In the genomic region with DNA sequence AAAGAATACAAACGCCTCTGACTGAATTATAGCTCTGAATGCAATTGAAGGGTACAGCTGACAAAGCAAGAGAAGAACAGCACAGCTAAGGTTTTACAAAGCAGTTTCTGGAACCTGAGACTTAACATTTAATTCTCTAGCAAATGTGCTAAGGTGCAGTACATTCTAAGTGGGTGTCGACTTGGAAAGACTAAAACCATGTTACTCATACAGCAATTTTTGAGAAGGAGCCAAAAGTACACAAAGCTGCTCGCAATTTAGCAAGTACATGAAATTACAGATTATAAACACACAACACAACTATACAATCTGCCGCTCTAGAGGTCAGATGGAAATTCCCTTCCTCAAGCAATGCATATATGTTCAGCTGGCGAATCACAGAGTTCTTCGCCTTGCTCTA, we compare ENCODE assay signal across 20 cellular contexts.
DNase-seq lines count a peak whose midpoint lies in the region; ATAC-seq and TF ChIP-seq lines count a peak whose summit lies in the region.
"Had no signal": no experiment of that assay in that cellular context is flagged by ENCODE, and none has a peak within 500 bp of the region (broad histone marks: within the 10 kb centered on the region; RNA-seq: fewer than 3 reads in every experiment).

No MANE protein-coding gene starts in this region.

- CTCF ChIA-PET in A673 (lab: Charles Lee), result no interaction called here

- peak overlapping the region in 4 of 5 experiments; percentile 0 to 80 (median 68) for H3K27ac Mint-ChIP-seq in brain
- H3K27ac Mint-ChIP-seq: activated T-helper 17 cell treated with anti-CD3 and anti-CD28 coated beads, Interleukin-2, amount 50 U/mL, for 72 hours; memory B cell; progenitor cell of endocrine pancreas; T-helper 2 cell treated with Interferon-gamma antibody and Interleukin-4, amounts not matched to agents 5 μg/mL and 100 μg/mL, for 36 hours had no signal

- POLR2A ChIA-PET in A673 (lab: Charles Lee; ENCODE audit: low non-redundant PET), result interaction anchor here (0.7 kb wide), 1 partner anchor 377 kb away, joined by 3 read pairs; no protein-coding TSS in a partner anchor

- no peak for TF ChIP-seq POLR2A in transverse colon (IDR thresholded peaks at IDR 0.05)

- intact Hi-C loops in transverse colon (cut with DNase I; ENCODE audit: low total_unique reads) (no loop called here), A673 (cut with micrococcal nuclease; ENCODE audit: unreplicated experiment) (no loop called here)

- no TSS peak for BruUV-seq in A673 (replicated peaks; lab: Mats Ljungman, UMichigan)

- no peaks in the 10 kb centered on the region for H3K9me3 ChIP-seq in transverse colon
- H3K9me3 ChIP-seq in A673 (ENCODE audit: low read depth, low read length, poor library complexity, severe bottlenecking), result no peaks in the 10 kb centered on the region
- H3K9me3 ChIP-seq: thyroid gland had no signal

- H3K27me3 Mint-ChIP-seq in brain, result no peaks in the 10 kb centered on the region
- H3K27me3 Mint-ChIP-seq: activated T-helper 17 cell treated with anti-CD3 and anti-CD28 coated beads, Interleukin-2, amount 50 U/mL, for 72 hours; memory B cell; naive thymus-derived CD8-positive, alpha-beta T cell; progenitor cell of endocrine pancreas had no signal

- TF ChIP-seq EP300 in transverse colon (IDR thresholded peaks at IDR 0.05; ENCODE audit: low read depth), result no peak

- WGBS in transverse colon (ENCODE audit: low coverage in 1 of 2), 2 donors, result 66 to 69% methylated on average over 6 of the region's 6 CpGs

- peaks cover 0 to 11% (median 4%) of the 10 kb centered on the region in 4 donors for H3K4me1 ChIP-seq in transverse colon
- no peaks in the 10 kb centered on the region for H3K4me1 ChIP-seq in A673 (ENCODE audit: insufficient read depth, low read length, poor library complexity, severe bottlenecking)
- H3K4me1 ChIP-seq: thyroid gland had no signal

- no peaks in the 10 kb centered on the region for H3K36me3 ChIP-seq in transverse colon
- no peaks in the 10 kb centered on the region for H3K36me3 ChIP-seq in A673 (ENCODE audit: insufficient read depth, low read length, poor library complexity, severe bottlenecking)
- H3K36me3 ChIP-seq: thyroid gland had no signal

- H3K9me3 Mint-ChIP-seq in brain, result no peaks in the 10 kb centered on the region
- H3K9me3 Mint-ChIP-seq: activated T-helper 17 cell treated with anti-CD3 and anti-CD28 coated beads, Interleukin-2, amount 50 U/mL, for 72 hours; memory B cell; naive thymus-derived CD8-positive, alpha-beta T cell; T-helper 2 cell treated with Interferon-gamma antibody and Interleukin-4, amounts not matched to agents 5 μg/mL and 100 μg/mL, for 36 hours had no signal

- peak in 2 of 3 experiments; percentile 55 to 88 for DNase-seq in NCI-H1417 (lab: John Stamatoyannopoulos, UW)
- DNase-seq in NCI-H1417 treated with DMSO at 0.1 percent for 48 hours (lab: John Stamatoyannopoulos, UW), result no peak
- DNase-seq in fibroblast of the aortic adventitia (ENCODE audit: low read depth), result peak; percentile 73
- no peak for DNase-seq in transverse colon
- no peak for DNase-seq in A673 (ENCODE audit: low spot score)
- no peak for DNase-seq in activated CD4-positive, alpha-beta T cell treated with anti-CD3 and anti-CD28 coated beads for 48 hours
- DNase-seq: 8988T; H7; naive thymus-derived CD8-positive, alpha-beta T cell; NCI-H226; thyroid gland had no signal

- H3K36me3 Mint-ChIP-seq in brain, result peaks cover 36% of the 10 kb centered on the region
- H3K36me3 Mint-ChIP-seq: memory B cell had no signal

- TF ChIP-seq CTCF in brain (conservative IDR thresholded peaks at IDR 0.05) (no peak), fibroblast of the aortic adventitia (IDR thresholded peaks at IDR 0.05; ENCODE audit: insufficient read depth, low read length) (no peak), transverse colon (IDR thresholded peaks at IDR 0.05) (no peak), A673 (conservative IDR thresholded peaks at IDR 0.05; ENCODE audit: low read depth, low read length) (no peak)

- H3K4me3 ChIP-seq in fibroblast of the aortic adventitia (ENCODE audit: low read depth, low read length) (no peak overlapping the region), transverse colon (no peak overlapping the region), A673 (ENCODE audit: low read depth, low read length, poor library complexity, severe bottlenecking) (no peak overlapping the region)
- H3K4me3 ChIP-seq: K562, thyroid gland had no signal

- no peaks in the 10 kb centered on the region for H3K27me3 ChIP-seq in transverse colon
- H3K27me3 ChIP-seq in A673 (replicated peaks; ENCODE audit: insufficient read depth, low read depth, low read length, poor library complexity), result no peaks in the 10 kb centered on the region
- H3K27me3 ChIP-seq: thyroid gland had no signal

- peak overlapping the region in 2 of 5 experiments; percentile 15 to 23 for H3K4me3 Mint-ChIP-seq in brain
- H3K4me3 Mint-ChIP-seq: activated T-helper 17 cell treated with anti-CD3 and anti-CD28 coated beads, Interleukin-2, amount 50 U/mL, for 72 hours; CD14-positive monocyte; memory B cell; naive thymus-derived CD8-positive, alpha-beta T cell; T-helper 2 cell treated with Interferon-gamma antibody and Interleukin-4, amounts not matched to agents 5 μg/mL and 100 μg/mL, for 36 hours had no signal

- in situ Hi-C loops in transverse colon (cut with MboI; ENCODE audit: low pct_ligation_motif_present in 1 of 4, low pct_unique_long_range_greater_than_20kb in 1 of 4, low sequenced_read_pairs in 3 of 4), result no loop called here

- peaks cover 51% of the 10 kb centered on the region for H3K4me1 Mint-ChIP-seq in brain
- H3K4me1 Mint-ChIP-seq: activated T-helper 17 cell treated with anti-CD3 and anti-CD28 coated beads, Interleukin-2, amount 50 U/mL, for 72 hours; memory B cell had no signal

- no peak for ATAC-seq in GM21367 (IDR thresholded peaks at IDR 0.05; ENCODE audit: unreplicated experiment)
- ATAC-seq: activated CD4-positive, CD25-positive, alpha-beta regulatory T cell treated with anti-CD3 and anti-CD28 coated beads, Interleukin-2, amount 50 U/mL, for 24 hours; activated T-helper 17 cell treated with anti-CD3 and anti-CD28 coated beads, Interleukin-2, amount 50 U/mL, for 72 hours; K562; naive thymus-derived CD8-positive, alpha-beta T cell had no signal

- H3K27ac ChIP-seq in transverse colon, result no peak overlapping the region
- H3K27ac ChIP-seq in A673 (ENCODE audit: low read depth, low read length, poor library complexity, severe bottlenecking), result no peak overlapping the region
- H3K27ac ChIP-seq: thyroid gland had no signal

Comparison
In these comparisons a context has a peak if more than half of its experiments do, and no peak if none do; other contexts are left out.
1. DNase-seq: peak in NCI-H1417 (2 of 3) and fibroblast of the aortic adventitia (single experiment); none in NCI-H1417 treated with DMSO at 0.1 percent for 48 hours (single experiment), transverse colon (single experiment), A673 (single experiment) and activated CD4-positive, alpha-beta T cell treated with anti-CD3 and anti-CD28 coated beads for 48 hours (single experiment).